Comparison of ENCODE assay signal across 1 cellular context in genomic region chr2:238061310-238062202, GRCh38.
TF ChIP-seq lines count a peak whose summit lies in the region.

No MANE protein-coding gene starts in this region.

TF ChIP-seq in HepG2, 621 proteins besides CTCF, POLR2A, EP300 and RAD21 (continued from another document and continues in another):
- no peak for TF ChIP-seq PRPF4 (IDR thresholded peaks at IDR 0.05; ENCODE audit: low read depth, low read length, poor library complexity, severe bottlenecking)
- TF ChIP-seq HOXA5 (CRISPR knock-in tag; IDR thresholded peaks at IDR 0.05) = no peak
- no peak for TF ChIP-seq ZNF609 (CRISPR knock-in tag; IDR thresholded peaks at IDR 0.05; ENCODE audit: borderline replicate concordance)
- TF ChIP-seq RCOR2 (CRISPR knock-in tag; IDR thresholded peaks at IDR 0.05) = no peak
- TF ChIP-seq NR2C2 (CRISPR knock-in tag; IDR thresholded peaks at IDR 0.05; ENCODE audit: borderline replicate concordance) = no peak
- TF ChIP-seq PRDM15 (CRISPR knock-in tag; IDR thresholded peaks at IDR 0.05) = peak; percentile 44; the same call in 1 of the 2 replicates
- no peak for TF ChIP-seq HOXD1 (CRISPR knock-in tag; IDR thresholded peaks at IDR 0.05)
- no peak for TF ChIP-seq ZNF879 (CRISPR knock-in tag; IDR thresholded peaks at IDR 0.05)
- no peak for TF ChIP-seq HDAC6 (IDR thresholded peaks at IDR 0.05; ENCODE audit: low read depth, low read length)
- 0 out of 2 replicates have a peak, but pooled peaks have one; percentile 15 for TF ChIP-seq ZNF280B (CRISPR knock-in tag; IDR thresholded peaks at IDR 0.05; ENCODE audit: borderline replicate concordance)
- TF ChIP-seq STAG1 (CRISPR knock-in tag; IDR thresholded peaks at IDR 0.05) = no peak
- no peak for TF ChIP-seq ZNF333 (CRISPR knock-in tag; IDR thresholded peaks at IDR 0.05; ENCODE audit: borderline replicate concordance)
- no peak for TF ChIP-seq ZNF251 (CRISPR knock-in tag; IDR thresholded peaks at IDR 0.05)
- TF ChIP-seq ZNF563 (CRISPR knock-in tag; IDR thresholded peaks at IDR 0.05) = no peak
- TF ChIP-seq ZNF281 (CRISPR knock-in tag; IDR thresholded peaks at IDR 0.05; ENCODE audit: borderline replicate concordance) = no peak
- no peak for TF ChIP-seq ATRX (CRISPR knock-in tag; IDR thresholded peaks at IDR 0.05; ENCODE audit: borderline replicate concordance)
- TF ChIP-seq SMAD1 (CRISPR knock-in tag; IDR thresholded peaks at IDR 0.05; ENCODE audit: borderline replicate concordance, low read depth) = no peak
- no peak for TF ChIP-seq ZKSCAN8 (CRISPR knock-in tag; IDR thresholded peaks at IDR 0.05; ENCODE audit: borderline replicate concordance)
- no peak for TF ChIP-seq GLMP (CRISPR knock-in tag; IDR thresholded peaks at IDR 0.05; ENCODE audit: borderline replicate concordance)
- TF ChIP-seq TMF1 (CRISPR knock-in tag; IDR thresholded peaks at IDR 0.05; ENCODE audit: low read depth) = no peak
- no peak for TF ChIP-seq ZNF207 (IDR thresholded peaks at IDR 0.05; ENCODE audit: borderline replicate concordance)
- no peak for TF ChIP-seq ZKSCAN1 (IDR thresholded peaks at IDR 0.05; ENCODE audit: low read length)
- no peak for TF ChIP-seq WIZ (CRISPR knock-in tag; IDR thresholded peaks at IDR 0.05)
- TF ChIP-seq ZNF407 (CRISPR knock-in tag; IDR thresholded peaks at IDR 0.05; ENCODE audit: not compliant biosample characterization) = peak; percentile 3
- no peak for TF ChIP-seq ATF7-NPFF (CRISPR knock-in tag; IDR thresholded peaks at IDR 0.05; ENCODE audit: low read depth)
- no peak for TF ChIP-seq ZNF354B (CRISPR knock-in tag; IDR thresholded peaks at IDR 0.05)
- TF ChIP-seq NR3C1 (CRISPR knock-in tag; IDR thresholded peaks at IDR 0.05) = no peak
- TF ChIP-seq ZNF430 (CRISPR knock-in tag; IDR thresholded peaks at IDR 0.05) = no peak
- TF ChIP-seq HBP1 (CRISPR knock-in tag; IDR thresholded peaks at IDR 0.05; ENCODE audit: low read depth) = no peak; the same call in 1 of the 2 replicates
- no peak for TF ChIP-seq U2AF2 (IDR thresholded peaks at IDR 0.05; ENCODE audit: low read depth, low read length)
- no peak for TF ChIP-seq DDIT3 (CRISPR knock-in tag; IDR thresholded peaks at IDR 0.05)
- TF ChIP-seq KDM5B (CRISPR knock-in tag; IDR thresholded peaks at IDR 0.05; ENCODE audit: borderline replicate concordance) = no peak
- TF ChIP-seq ERF (CRISPR knock-in tag; IDR thresholded peaks at IDR 0.05) = no peak
- TF ChIP-seq ZNF570 (CRISPR knock-in tag; IDR thresholded peaks at IDR 0.05; ENCODE audit: borderline replicate concordance) = no peak
- no peak for TF ChIP-seq RFX3 (CRISPR knock-in tag; IDR thresholded peaks at IDR 0.05)
